26 cellular contexts compared by ENCODE assay signal in genomic region chr2:121089005-121089510, GRCh38.
DNase-seq lines count a peak whose midpoint lies in the region; ATAC-seq and TF ChIP-seq lines count a peak whose summit lies in the region.
"Had no signal": no experiment of that assay in that cellular context is flagged by ENCODE, and none has a peak within 500 bp of the region (broad histone marks: within the 10 kb centered on the region; RNA-seq: fewer than 3 reads in every experiment).

No MANE protein-coding gene starts in this region.

- ATAC-seq in Right ventricle myocardium inferior (peak; percentile 13), GM19035 (IDR thresholded peaks at IDR 0.05; ENCODE audit: unreplicated experiment) (no peak), GM21737 (IDR thresholded peaks at IDR 0.05; ENCODE audit: unreplicated experiment) (no peak), HG02588 (IDR thresholded peaks at IDR 0.05; ENCODE audit: unreplicated experiment) (no peak)
- ATAC-seq: T-helper 17 cell had no signal

- no peak for DNase-seq in Right ventricle myocardium inferior (ENCODE audit: missing footprints)
- no peak for DNase-seq in cardiac septum (ENCODE audit: low spot score)
- DNase-seq in NCI-H2171 treated with DMSO at 0.1 percent for 48 hours (lab: John Stamatoyannopoulos, UW): peak; percentile 93
- DNase-seq in endodermal cell: no peak
- DNase-seq: activated CD8-positive, alpha-beta memory T cell treated with anti-CD3 and anti-CD28 coated beads for 24 hours; activated T-cell treated with anti-CD3 and anti-CD28 coated beads, Interleukin-2, amount 50 U/mL, for 24 hours; amniotic stem cell; Caco-2; esophagus squamous epithelium; H9; hypothalamus; midbrain; NCI-H1930; NK-92 treated with Interleukin-12 subunit alpha and Interleukin-12 subunit beta, amount 100 ng/mL, for 24 hours; PC-9; T-helper 17 cell; upper lobe of left lung had no signal

- intact Hi-C loops in Right ventricle myocardium inferior (cut with DNase I) (no loop called here), cardiac septum (cut with DNase I) (no loop called here)

- no peak overlapping the region for H3K27ac ChIP-seq in endodermal cell (ENCODE audit: low read depth, low read length)
- H3K27ac ChIP-seq: breast epithelium, coronary artery, esophagus squamous epithelium, gastroesophageal sphincter, left ventricle myocardium inferior, PC-9, upper lobe of left lung had no signal

- H3K9me3 Mint-ChIP-seq in nephron (no peaks in the 10 kb centered on the region), endodermal cell (peaks cover 12% of the 10 kb centered on the region)
- H3K9me3 Mint-ChIP-seq: activated T-cell treated with anti-CD3 and anti-CD28 coated beads, Interleukin-2, amount 50 U/mL, for 24 hours; natural killer cell treated with Interleukin-12 subunit alpha and Interleukin-12 subunit beta and Interleukin-15 and Interleukin-18, amount 100 ng/mL, for 72 hours had no signal

- TF ChIP-seq CTCF in nephron (IDR thresholded peaks at IDR 0.05; ENCODE audit: unreplicated experiment in 3 of 3) (no peak), endodermal cell (conservative IDR thresholded peaks at IDR 0.05) (no peak)

- H3K36me3 Mint-ChIP-seq in nephron (ENCODE audit: low read depth): no peaks in the 10 kb centered on the region
- no peaks in the 10 kb centered on the region for H3K36me3 Mint-ChIP-seq in endodermal cell (ENCODE audit: low read depth)
- H3K36me3 Mint-ChIP-seq: natural killer cell treated with Interleukin-12 subunit alpha and Interleukin-12 subunit beta and Interleukin-15 and Interleukin-18, amount 100 ng/mL, for 72 hours had no signal

- H3K27ac Mint-ChIP-seq in nephron: peak overlapping the region in 2 of 3 experiments; percentile 24 to 59
- H3K27ac Mint-ChIP-seq in endodermal cell: no peak overlapping the region
- H3K27ac Mint-ChIP-seq: activated T-cell treated with anti-CD3 and anti-CD28 coated beads, Interleukin-2, amount 50 U/mL, for 24 hours; H9; natural killer cell treated with Interleukin-12 subunit alpha and Interleukin-12 subunit beta and Interleukin-15 and Interleukin-18, amount 100 ng/mL, for 72 hours; T-helper 17 cell had no signal

- peaks cover 49% of the 10 kb centered on the region for H3K4me1 Mint-ChIP-seq in nephron
- H3K4me1 Mint-ChIP-seq in endodermal cell: peaks cover under 1% of the 10 kb centered on the region
- H3K4me1 Mint-ChIP-seq: H9, T-helper 17 cell had no signal

- WGBS in endodermal cell (ENCODE audit: insufficient coverage in 1 of 2, insufficient read length in 1 of 2), 2 experiments: 89% methylated on average over 7 to 15 of the region's 15 CpGs

- H3K4me3 Mint-ChIP-seq in nephron (peak overlapping the region in 1 of 3 experiments; percentile 19), endodermal cell (no peak overlapping the region)
- H3K4me3 Mint-ChIP-seq: activated T-cell treated with anti-CD3 and anti-CD28 coated beads, Interleukin-2, amount 50 U/mL, for 24 hours; H9; natural killer cell treated with Interleukin-12 subunit alpha and Interleukin-12 subunit beta and Interleukin-15 and Interleukin-18, amount 100 ng/mL, for 72 hours; T-helper 17 cell had no signal

- H3K4me3 ChIP-seq in endodermal cell (ENCODE audit: low read length): no peak overlapping the region
- H3K4me3 ChIP-seq: breast epithelium, coronary artery, esophagus squamous epithelium, gastroesophageal sphincter, left ventricle myocardium inferior, PC-9, upper lobe of left lung had no signal

- H3K9me3 ChIP-seq in endodermal cell (ENCODE audit: control insufficient read depth, low read length): peaks cover 10% of the 10 kb centered on the region
- H3K9me3 ChIP-seq: breast epithelium, gastroesophageal sphincter, upper lobe of left lung had no signal

- no peak overlapping the region for H3K9ac ChIP-seq in endodermal cell (ENCODE audit: extremely low read depth, low read length, poor library complexity, severe bottlenecking)

- no peaks in the 10 kb centered on the region for H3K36me3 ChIP-seq in endodermal cell (ENCODE audit: control insufficient read depth, insufficient read depth, low read length)
- H3K36me3 ChIP-seq: breast epithelium, esophagus squamous epithelium, gastroesophageal sphincter, left ventricle myocardium inferior, upper lobe of left lung had no signal

- no peaks in the 10 kb centered on the region for H3K4me1 ChIP-seq in endodermal cell (ENCODE audit: control insufficient read depth, insufficient read depth, low read length)
- H3K4me1 ChIP-seq: breast epithelium, left ventricle myocardium inferior, upper lobe of left lung had no signal

- H3K27me3 ChIP-seq in endodermal cell (ENCODE audit: control insufficient read depth, insufficient read depth, low read length, poor library complexity, severe bottlenecking): no peaks in the 10 kb centered on the region
- H3K27me3 ChIP-seq: breast epithelium, upper lobe of left lung had no signal

- peaks cover 27% of the 10 kb centered on the region for H3K27me3 Mint-ChIP-seq in nephron (ENCODE audit: low read depth)
- peaks cover 7% of the 10 kb centered on the region for H3K27me3 Mint-ChIP-seq in endodermal cell (ENCODE audit: insufficient read depth)
